8 cellular contexts compared by ENCODE assay signal in the genomic region with DNA sequence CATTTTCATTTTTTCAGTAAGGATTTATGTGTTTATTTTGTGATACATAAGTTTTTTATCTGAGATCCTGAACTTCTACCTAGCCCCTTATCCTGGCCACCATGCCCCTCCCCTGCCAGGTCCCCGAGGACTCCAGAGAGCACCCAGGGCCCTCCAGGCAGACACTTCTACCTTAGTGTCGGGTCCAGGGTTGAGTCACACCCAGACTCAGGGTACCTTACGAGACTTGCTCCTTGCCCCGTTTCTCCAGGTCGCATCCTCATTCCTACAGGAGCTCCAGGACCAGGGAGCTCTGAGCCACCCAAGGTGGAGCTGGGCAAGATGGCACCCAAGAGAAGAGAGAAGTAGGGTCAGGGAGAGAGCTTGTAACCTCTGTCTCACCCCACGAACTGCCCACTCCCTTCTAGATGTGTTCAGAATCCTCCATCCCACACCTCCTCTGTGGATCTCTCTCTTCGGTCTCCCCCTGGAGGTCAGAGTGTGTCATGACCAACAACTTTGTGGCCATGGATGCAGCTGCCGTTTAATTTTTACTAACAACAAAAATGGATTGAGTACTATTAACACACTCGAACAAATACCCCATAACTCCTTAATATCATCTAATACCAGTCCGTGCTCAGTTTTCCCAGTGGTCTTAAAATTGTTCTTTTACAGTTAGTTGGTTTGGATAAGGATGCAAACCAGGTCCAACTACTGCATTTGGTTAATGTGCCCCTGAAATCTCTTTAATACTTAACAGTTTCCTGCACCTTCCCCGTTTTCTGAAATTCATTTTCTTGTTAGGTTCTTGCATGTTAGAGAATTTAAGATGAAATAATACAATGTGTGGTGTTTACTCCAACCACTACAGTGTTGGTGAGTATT.
DNase-seq lines count a peak whose midpoint lies in the region; ATAC-seq and TF ChIP-seq lines count a peak whose summit lies in the region.

No MANE protein-coding gene starts in this region.

- no peak overlapping the region for H2AFZ ChIP-seq in GM23248

- DNase-seq in NCI-H1436 (lab: John Stamatoyannopoulos, UW) (peak; percentile 63), NCI-H1436 treated with DMSO at 0.1 percent for 48 hours (lab: John Stamatoyannopoulos, UW) (no peak), GM23248 (peak; percentile 69), NB4 (ENCODE audit: low read depth) (peak; percentile 58), progenitor cell of endocrine pancreas (ENCODE audit: low spot score, unreplicated experiment) (peak; percentile 26)
- DNase-seq in activated CD8-positive, alpha-beta T cell treated with anti-CD3 and anti-CD28 coated beads for 36 hours = peak; percentile 48

- no peaks in the 10 kb centered on the region for H3K9me2 ChIP-seq in GM23248 (ENCODE audit: insufficient read depth)

- no peak overlapping the region for H3K27ac Mint-ChIP-seq in activated CD8-positive, alpha-beta T cell treated with anti-CD3 and anti-CD28 coated beads for 36 hours
- no peak overlapping the region for H3K27ac Mint-ChIP-seq in progenitor cell of endocrine pancreas

- 29 to 33% methylated on average over 11 of the region's 11 CpGs for WGBS in GM23248 (ENCODE audit: low coverage in 1 of 2, low lambda C conversion rate in 2 of 2, missing lambda C conversion rate in 2 of 2), 2 experiments
- 26 to 44% methylated on average over 7 to 9 of the region's 11 CpGs for whole genome bisulfite sequencing in gastroesophageal sphincter (ENCODE audit: low coverage in 1 of 2), 2 donors

- no peaks in the 10 kb centered on the region for H3K4me1 Mint-ChIP-seq in activated CD8-positive, alpha-beta T cell treated with anti-CD3 and anti-CD28 coated beads for 36 hours (ENCODE audit: low read depth)
- H3K4me1 Mint-ChIP-seq in progenitor cell of endocrine pancreas (ENCODE audit: low read depth) = peaks cover 5% of the 10 kb centered on the region

- in situ Hi-C loops in GM23248 (cut with MboI) = loop anchor here (25.0 kb wide), 1 partner anchor 550 kb away; no protein-coding TSS in a partner anchor

- ATAC-seq in activated CD8-positive, alpha-beta T cell treated with anti-CD3 and anti-CD28 coated beads for 36 hours = peak; percentile 79
- ATAC-seq in gastroesophageal sphincter (peak; percentile 41), GM21786 (IDR thresholded peaks at IDR 0.05; ENCODE audit: unreplicated experiment) (no peak)

- peaks cover 6% of the 10 kb centered on the region for H3K27me3 Mint-ChIP-seq in activated CD8-positive, alpha-beta T cell treated with anti-CD3 and anti-CD28 coated beads for 36 hours
- peaks cover 6% of the 10 kb centered on the region for H3K27me3 Mint-ChIP-seq in progenitor cell of endocrine pancreas

- TF ChIP-seq POLR2A in NB4 (IDR thresholded peaks at IDR 0.05; ENCODE audit: extremely low read depth, insufficient read length) (no peak), gastroesophageal sphincter (IDR thresholded peaks at IDR 0.05) (no peak)

- H3K36me3 ChIP-seq in GM23248 (ENCODE audit: low read depth) (no peaks in the 10 kb centered on the region), gastroesophageal sphincter (no peaks in the 10 kb centered on the region)

- H3K9ac ChIP-seq in GM23248 = no peak overlapping the region

- H3K9me3 ChIP-seq in GM23248 (ENCODE audit: low read depth) (no peaks in the 10 kb centered on the region), gastroesophageal sphincter (no peaks in the 10 kb centered on the region)

- H3K36me3 Mint-ChIP-seq in activated CD8-positive, alpha-beta T cell treated with anti-CD3 and anti-CD28 coated beads for 36 hours (ENCODE audit: low read depth) = no peaks in the 10 kb centered on the region
- no peaks in the 10 kb centered on the region for H3K36me3 Mint-ChIP-seq in progenitor cell of endocrine pancreas (ENCODE audit: insufficient read depth)

- intact Hi-C loops in activated CD8-positive, alpha-beta T cell treated with anti-CD3 and anti-CD28 coated beads for 36 hours (cut with micrococcal nuclease) = loop anchor here (5.0 kb wide), 1 partner anchor 155 kb away; no protein-coding TSS in a partner anchor

- POLR2A ChIA-PET in activated CD8-positive, alpha-beta T cell treated with anti-CD3 and anti-CD28 coated beads for 36 hours (lab: Charles Lee) = no interaction called here

- no peaks in the 10 kb centered on the region for H3K79me2 ChIP-seq in GM23248 (ENCODE audit: insufficient read depth)

- no peaks in the 10 kb centered on the region for H4K20me1 ChIP-seq in GM23248 (ENCODE audit: insufficient read depth)

- H3K9me3 Mint-ChIP-seq in activated CD8-positive, alpha-beta T cell treated with anti-CD3 and anti-CD28 coated beads for 36 hours = no peaks in the 10 kb centered on the region
- no peaks in the 10 kb centered on the region for H3K9me3 Mint-ChIP-seq in progenitor cell of endocrine pancreas (ENCODE audit: low read depth)

- no peak overlapping the region for H3K27ac ChIP-seq in GM23248
- no peak overlapping the region for H3K27ac ChIP-seq in gastroesophageal sphincter

- no peak overlapping the region for H3K4me3 ChIP-seq in GM23248
- H3K4me3 ChIP-seq in NB4 (ENCODE audit: low read depth, low read length) = no peak overlapping the region
- H3K4me3 ChIP-seq in gastroesophageal sphincter = no peak overlapping the region

- no peaks in the 10 kb centered on the region for H3F3A ChIP-seq in GM23248 (ENCODE audit: insufficient read depth)

- TF ChIP-seq EP300 in gastroesophageal sphincter (IDR thresholded peaks at IDR 0.05) = no peak

- peaks cover 5% of the 10 kb centered on the region; the same call in 1 of the 2 replicates for H3K27me3 ChIP-seq in GM23248 (replicated peaks; ENCODE audit: insufficient read depth)
- H3K27me3 ChIP-seq in gastroesophageal sphincter = peaks cover 5% of the 10 kb centered on the region

- TF ChIP-seq CTCF in NB4 (IDR thresholded peaks at IDR 0.05; ENCODE audit: low read depth, low read length) (peak; percentile 81), gastroesophageal sphincter (IDR thresholded peaks at IDR 0.05) (peak; percentile 20 to 64 (median 46)), progenitor cell of endocrine pancreas (IDR thresholded peaks at IDR 0.05; ENCODE audit: unreplicated experiment) (peak; percentile 75)
- TF ChIP-seq CTCF in activated CD8-positive, alpha-beta T cell treated with anti-CD3 and anti-CD28 coated beads for 36 hours (IDR thresholded peaks at IDR 0.05) = peak; percentile 58

- H3K4me3 Mint-ChIP-seq in activated CD8-positive, alpha-beta T cell treated with anti-CD3 and anti-CD28 coated beads for 36 hours = no peak overlapping the region
- H3K4me3 Mint-ChIP-seq in progenitor cell of endocrine pancreas (ENCODE audit: low read depth) = no peak overlapping the region

- H3K4me2 ChIP-seq in GM23248 (ENCODE audit: unreplicated experiment) = no peak overlapping the region

- H3K4me1 ChIP-seq in GM23248 (ENCODE audit: insufficient read depth) (no peaks in the 10 kb centered on the region), gastroesophageal sphincter (no peaks in the 10 kb centered on the region)

- CTCF ChIA-PET in activated CD8-positive, alpha-beta T cell treated with anti-CD3 and anti-CD28 coated beads for 36 hours (lab: Charles Lee) = interaction anchor here (0.6 to 4.8 kb wide), 20 partner anchors 9 to 357 kb away, joined by 3 to 41 read pairs (median 4); no protein-coding TSS in a partner anchor
